Comparison of ENCODE assay signal across 27 cellular contexts in genomic region chr14:94424371-94424770, GRCh38. TPM values are rescaled to one million over a fixed set of nuclear protein-coding genes. Genes with fewer than 3 reads are reported as not detected.
"Had no signal": no experiment of that assay in that cellular context is flagged by ENCODE, and none has a peak within 500 bp of the region (broad histone marks: within the 10 kb centered on the region; RNA-seq: fewer than 3 reads in every experiment).

No MANE protein-coding gene starts in this region.

- H3K27me3 ChIP-seq: brain microvascular endothelial cell had no signal

- H3K4me1 ChIP-seq: SJSA1 had no signal

- H3K4me3 Mint-ChIP-seq: activated CD4-positive, alpha-beta memory T cell treated with anti-CD3 and anti-CD28 coated beads, Interleukin-2, amount 10 ng/mL, durations not matched to agents 7 days and 5 days; activated CD4-positive, alpha-beta T cell treated with anti-CD3 and anti-CD28 coated beads for 36 hours; activated naive CD4-positive, alpha-beta T cell treated with anti-CD3 and anti-CD28 coated beads, Interleukin-2, amount 10 ng/mL, durations not matched to agents 7 days and 5 days; activated naive CD8-positive, alpha-beta T cell treated with anti-CD3 and anti-CD28 coated beads for 36 hours; activated T-helper 17 cell treated with anti-CD3 and anti-CD28 coated beads, Interleukin-2, amount 50 U/mL, for 72 hours; T-helper 1 cell treated with Interleukin-12 subunit alpha and Interleukin-12 subunit beta and Interleukin-4 antibody, amounts not matched to agents 30 μg/mL and 1 μg/mL, for 36 hours had no signal

- H3K9me3 Mint-ChIP-seq: activated CD4-positive, alpha-beta memory T cell treated with anti-CD3 and anti-CD28 coated beads, Interleukin-2, amount 10 ng/mL, durations not matched to agents 7 days and 5 days; activated naive CD4-positive, alpha-beta T cell treated with anti-CD3 and anti-CD28 coated beads, Interleukin-2, amount 10 ng/mL, durations not matched to agents 7 days and 5 days; T-helper 1 cell treated with Interleukin-12 subunit alpha and Interleukin-12 subunit beta and Interleukin-4 antibody, amounts not matched to agents 30 μg/mL and 1 μg/mL, for 36 hours had no signal

- H3K4me1 Mint-ChIP-seq: activated naive CD4-positive, alpha-beta T cell treated with anti-CD3 and anti-CD28 coated beads, Interleukin-2, amount 10 ng/mL, durations not matched to agents 7 days and 5 days; activated naive CD8-positive, alpha-beta T cell treated with anti-CD3 and anti-CD28 coated beads for 36 hours; activated T-helper 17 cell treated with anti-CD3 and anti-CD28 coated beads, Interleukin-2, amount 50 U/mL, for 72 hours had no signal

- H3K4me2 ChIP-seq: KMS-11 had no signal

- H3K36me3 ChIP-seq: brain microvascular endothelial cell, cardiac muscle cell, SJSA1 had no signal

- DNase-seq: activated CD4-positive, alpha-beta memory T cell treated with anti-CD3 and anti-CD28 coated beads, Interleukin-2, amount 10 ng/mL, durations not matched to agents 7 days and 5 days; activated CD4-positive, alpha-beta T cell treated with anti-CD3 and anti-CD28 coated beads for 36 hours; activated CD4-positive, alpha-beta T cell treated with anti-CD3 and anti-CD28 coated beads, Interleukin-2, amount 50 U/mL, for 1 hour; activated gamma-delta T cell treated with Interleukin-2 at 50 U/mL for 16 hours; activated naive CD4-positive, alpha-beta T cell treated with anti-CD3 and anti-CD28 coated beads, Interleukin-2, amount 10 ng/mL, durations not matched to agents 7 days and 5 days; activated naive CD8-positive, alpha-beta T cell treated with anti-CD3 and anti-CD28 coated beads for 36 hours; activated T-cell treated with anti-CD3 and anti-CD28 coated beads for 4 hours; activated T-cell treated with anti-CD3 and anti-CD28 coated beads, Interleukin-2, amount 50 U/mL, for 48 hours; brain microvascular endothelial cell; NCI-H1092 treated with DMSO at 0.1 percent for 48 hours; NCI-H1417 treated with DMSO at 0.1 percent for 48 hours; NCI-H1694; NCI-H2029 treated with DMSO at 0.1 percent for 48 hours; NCI-H345; NCI-H510A; NCI-H526 treated with DMSO at 0.1 percent for 48 hours; SHP77 had no signal

- H3K27ac Mint-ChIP-seq: activated CD4-positive, alpha-beta memory T cell treated with anti-CD3 and anti-CD28 coated beads, Interleukin-2, amount 10 ng/mL, durations not matched to agents 7 days and 5 days; activated CD4-positive, alpha-beta T cell treated with anti-CD3 and anti-CD28 coated beads for 36 hours; activated naive CD4-positive, alpha-beta T cell treated with anti-CD3 and anti-CD28 coated beads, Interleukin-2, amount 10 ng/mL, durations not matched to agents 7 days and 5 days; activated naive CD8-positive, alpha-beta T cell treated with anti-CD3 and anti-CD28 coated beads for 36 hours; activated T-helper 17 cell treated with anti-CD3 and anti-CD28 coated beads, Interleukin-2, amount 50 U/mL, for 72 hours; T-helper 1 cell treated with Interleukin-12 subunit alpha and Interleukin-12 subunit beta and Interleukin-4 antibody, amounts not matched to agents 30 μg/mL and 1 μg/mL, for 36 hours had no signal

- ATAC-seq: activated CD4-positive, alpha-beta T cell treated with anti-CD3 and anti-CD28 coated beads for 36 hours; activated T-helper 17 cell treated with anti-CD3 and anti-CD28 coated beads, Interleukin-2, amount 50 U/mL, for 72 hours; SK-N-SH treated with all-trans-retinoic acid at 6 μM for 48 hours had no signal

- H3K27ac ChIP-seq: brain microvascular endothelial cell, cardiac muscle cell, KMS-11, SJSA1 had no signal

- H3K9ac ChIP-seq: KMS-11 had no signal

- H3K4me3 ChIP-seq: cardiac muscle cell, SJSA1 had no signal

- H3K9me3 ChIP-seq: SJSA1 had no signal

- FAIRE-seq: RCC 7860 had no signal

- H3K36me3 Mint-ChIP-seq: activated naive CD4-positive, alpha-beta T cell treated with anti-CD3 and anti-CD28 coated beads, Interleukin-2, amount 10 ng/mL, durations not matched to agents 7 days and 5 days; activated naive CD8-positive, alpha-beta T cell treated with anti-CD3 and anti-CD28 coated beads for 36 hours had no signal

RNA-seq across cellular contexts. Expression of gene SERPINA11, which starts 28.2 kb away (rescaled TPM):
- total RNA-seq: activated CD4-positive, alpha-beta memory T cell treated with anti-CD3 and anti-CD28 coated beads, Interleukin-2, amount 10 ng/mL, durations not matched to agents 7 days and 5 days; activated CD4-positive, alpha-beta T cell treated with anti-CD3 and anti-CD28 coated beads for 36 hours; activated CD8-positive, alpha-beta memory T cell treated with anti-CD3 and anti-CD28 coated beads for 36 hours; activated naive CD8-positive, alpha-beta T cell treated with anti-CD3 and anti-CD28 coated beads for 36 hours; activated T-helper 17 cell treated with anti-CD3 and anti-CD28 coated beads, Interleukin-2, amount 50 U/mL, for 72 hours; cardiac muscle cell; MCF 10A; SJSA1 had no signal
- polyA plus RNA-seq: adipose tissue, cardiac muscle cell had no signal

RNA-seq across cellular contexts. Expression of gene SERPINA9, which starts 51.6 kb away (rescaled TPM):
- total RNA-seq: activated CD4-positive, alpha-beta memory T cell treated with anti-CD3 and anti-CD28 coated beads, Interleukin-2, amount 10 ng/mL, durations not matched to agents 7 days and 5 days; activated CD4-positive, alpha-beta T cell treated with anti-CD3 and anti-CD28 coated beads for 36 hours; activated CD8-positive, alpha-beta memory T cell treated with anti-CD3 and anti-CD28 coated beads for 36 hours; activated naive CD8-positive, alpha-beta T cell treated with anti-CD3 and anti-CD28 coated beads for 36 hours; activated T-helper 17 cell treated with anti-CD3 and anti-CD28 coated beads, Interleukin-2, amount 50 U/mL, for 72 hours; cardiac muscle cell; MCF 10A; SJSA1 had no signal
- polyA plus RNA-seq: adipose tissue, cardiac muscle cell had no signal

RNA-seq across cellular contexts. Expression of gene SERPINA2, which starts 57.9 kb away (rescaled TPM):
- total RNA-seq: activated CD4-positive, alpha-beta memory T cell treated with anti-CD3 and anti-CD28 coated beads, Interleukin-2, amount 10 ng/mL, durations not matched to agents 7 days and 5 days; activated CD4-positive, alpha-beta T cell treated with anti-CD3 and anti-CD28 coated beads for 36 hours; activated CD8-positive, alpha-beta memory T cell treated with anti-CD3 and anti-CD28 coated beads for 36 hours; activated naive CD8-positive, alpha-beta T cell treated with anti-CD3 and anti-CD28 coated beads for 36 hours; cardiac muscle cell; MCF 10A; SJSA1 had no signal
- polyA plus RNA-seq: adipose tissue, cardiac muscle cell had no signal
